ENCODE assay signal across 1 cellular context in the genomic region with DNA sequence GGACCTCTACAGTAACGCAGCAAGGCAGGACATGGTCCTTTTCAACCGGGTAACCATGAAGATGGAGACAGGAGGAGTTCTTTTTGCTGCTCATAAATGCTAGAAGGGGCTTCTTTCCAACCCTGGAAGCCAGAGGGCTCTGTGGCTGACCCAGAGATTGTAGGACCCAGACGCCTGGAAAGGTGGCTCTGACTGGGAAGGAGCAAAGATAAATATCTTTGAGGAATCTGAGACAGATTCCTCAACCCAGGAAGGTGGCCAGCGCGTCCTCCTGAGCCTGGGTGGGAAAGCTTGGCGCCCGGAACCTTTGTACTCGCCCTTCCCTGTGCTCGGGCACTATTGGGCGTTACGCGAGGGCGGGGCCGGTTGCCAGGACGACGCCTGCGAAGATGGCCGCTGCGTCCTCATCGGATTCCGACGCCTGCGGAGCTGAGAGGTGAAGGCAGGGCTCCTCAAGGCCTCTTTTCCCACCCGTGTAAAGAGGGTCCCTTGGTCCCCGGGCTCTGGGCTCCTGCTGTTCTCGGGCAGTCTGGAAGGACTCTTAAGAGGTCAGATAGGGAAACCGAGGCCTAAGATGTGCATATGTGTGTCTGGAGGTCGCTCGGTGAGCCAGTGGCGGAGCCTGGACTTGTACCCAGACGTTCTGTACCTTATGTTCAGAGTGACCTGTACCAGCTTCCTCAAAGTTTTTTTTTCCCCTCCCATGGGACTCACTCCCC.
TF ChIP-seq lines count a peak whose summit lies in the region.

A gene (plus strand): TSS at position 365 of the 719 bp plus-strand sequence. CDS start 25 bp downstream, at position 390.

TF ChIP-seq in HepG2, 621 proteins besides CTCF, POLR2A, EP300 and RAD21 (continued from another document and continues in another):
- TF ChIP-seq, protein P1, sequence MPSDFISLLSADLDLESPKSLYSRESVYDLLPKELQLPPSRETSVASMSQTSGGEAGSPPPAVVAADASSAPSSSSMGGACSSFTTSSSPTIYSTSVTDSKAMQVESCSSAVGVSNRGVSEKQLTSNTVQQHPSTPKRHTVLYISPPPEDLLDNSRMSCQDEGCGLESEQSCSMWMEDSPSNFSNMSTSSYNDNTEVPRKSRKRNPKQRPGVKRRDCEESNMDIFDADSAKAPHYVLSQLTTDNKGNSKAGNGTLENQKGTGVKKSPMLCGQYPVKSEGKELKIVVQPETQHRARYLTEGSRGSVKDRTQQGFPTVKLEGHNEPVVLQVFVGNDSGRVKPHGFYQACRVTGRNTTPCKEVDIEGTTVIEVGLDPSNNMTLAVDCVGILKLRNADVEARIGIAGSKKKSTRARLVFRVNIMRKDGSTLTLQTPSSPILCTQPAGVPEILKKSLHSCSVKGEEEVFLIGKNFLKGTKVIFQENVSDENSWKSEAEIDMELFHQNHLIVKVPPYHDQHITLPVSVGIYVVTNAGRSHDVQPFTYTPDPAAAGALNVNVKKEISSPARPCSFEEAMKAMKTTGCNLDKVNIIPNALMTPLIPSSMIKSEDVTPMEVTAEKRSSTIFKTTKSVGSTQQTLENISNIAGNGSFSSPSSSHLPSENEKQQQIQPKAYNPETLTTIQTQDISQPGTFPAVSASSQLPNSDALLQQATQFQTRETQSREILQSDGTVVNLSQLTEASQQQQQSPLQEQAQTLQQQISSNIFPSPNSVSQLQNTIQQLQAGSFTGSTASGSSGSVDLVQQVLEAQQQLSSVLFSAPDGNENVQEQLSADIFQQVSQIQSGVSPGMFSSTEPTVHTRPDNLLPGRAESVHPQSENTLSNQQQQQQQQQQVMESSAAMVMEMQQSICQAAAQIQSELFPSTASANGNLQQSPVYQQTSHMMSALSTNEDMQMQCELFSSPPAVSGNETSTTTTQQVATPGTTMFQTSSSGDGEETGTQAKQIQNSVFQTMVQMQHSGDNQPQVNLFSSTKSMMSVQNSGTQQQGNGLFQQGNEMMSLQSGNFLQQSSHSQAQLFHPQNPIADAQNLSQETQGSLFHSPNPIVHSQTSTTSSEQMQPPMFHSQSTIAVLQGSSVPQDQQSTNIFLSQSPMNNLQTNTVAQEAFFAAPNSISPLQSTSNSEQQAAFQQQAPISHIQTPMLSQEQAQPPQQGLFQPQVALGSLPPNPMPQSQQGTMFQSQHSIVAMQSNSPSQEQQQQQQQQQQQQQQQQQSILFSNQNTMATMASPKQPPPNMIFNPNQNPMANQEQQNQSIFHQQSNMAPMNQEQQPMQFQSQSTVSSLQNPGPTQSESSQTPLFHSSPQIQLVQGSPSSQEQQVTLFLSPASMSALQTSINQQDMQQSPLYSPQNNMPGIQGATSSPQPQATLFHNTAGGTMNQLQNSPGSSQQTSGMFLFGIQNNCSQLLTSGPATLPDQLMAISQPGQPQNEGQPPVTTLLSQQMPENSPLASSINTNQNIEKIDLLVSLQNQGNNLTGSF (CRISPR knock-in tag; IDR thresholded peaks at IDR 0.05) = peak; percentile 74; the same call in 1 of the 2 replicates
- 0 out of 2 replicates have a peak, but pooled peaks have one; percentile 23 for TF ChIP-seq NR1H2 (CRISPR knock-in tag; IDR thresholded peaks at IDR 0.05; ENCODE audit: borderline replicate concordance, low read depth)
- TF ChIP-seq, protein P2, sequence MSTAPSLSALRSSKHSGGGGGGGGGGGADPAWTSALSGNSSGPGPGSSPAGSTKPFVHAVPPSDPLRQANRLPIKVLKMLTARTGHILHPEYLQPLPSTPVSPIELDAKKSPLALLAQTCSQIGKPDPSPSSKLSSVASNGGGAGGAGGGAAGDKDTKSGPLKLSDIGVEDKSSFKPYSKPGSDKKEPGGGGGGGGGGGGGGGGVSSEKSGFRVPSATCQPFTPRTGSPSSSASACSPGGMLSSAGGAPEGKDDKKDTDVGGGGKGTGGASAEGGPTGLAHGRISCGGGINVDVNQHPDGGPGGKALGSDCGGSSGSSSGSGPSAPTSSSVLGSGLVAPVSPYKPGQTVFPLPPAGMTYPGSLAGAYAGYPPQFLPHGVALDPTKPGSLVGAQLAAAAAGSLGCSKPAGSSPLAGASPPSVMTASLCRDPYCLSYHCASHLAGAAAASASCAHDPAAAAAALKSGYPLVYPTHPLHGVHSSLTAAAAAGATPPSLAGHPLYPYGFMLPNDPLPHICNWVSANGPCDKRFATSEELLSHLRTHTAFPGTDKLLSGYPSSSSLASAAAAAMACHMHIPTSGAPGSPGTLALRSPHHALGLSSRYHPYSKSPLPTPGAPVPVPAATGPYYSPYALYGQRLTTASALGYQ (CRISPR knock-in tag; IDR thresholded peaks at IDR 0.05) = no peak
- TF ChIP-seq, protein P3, sequence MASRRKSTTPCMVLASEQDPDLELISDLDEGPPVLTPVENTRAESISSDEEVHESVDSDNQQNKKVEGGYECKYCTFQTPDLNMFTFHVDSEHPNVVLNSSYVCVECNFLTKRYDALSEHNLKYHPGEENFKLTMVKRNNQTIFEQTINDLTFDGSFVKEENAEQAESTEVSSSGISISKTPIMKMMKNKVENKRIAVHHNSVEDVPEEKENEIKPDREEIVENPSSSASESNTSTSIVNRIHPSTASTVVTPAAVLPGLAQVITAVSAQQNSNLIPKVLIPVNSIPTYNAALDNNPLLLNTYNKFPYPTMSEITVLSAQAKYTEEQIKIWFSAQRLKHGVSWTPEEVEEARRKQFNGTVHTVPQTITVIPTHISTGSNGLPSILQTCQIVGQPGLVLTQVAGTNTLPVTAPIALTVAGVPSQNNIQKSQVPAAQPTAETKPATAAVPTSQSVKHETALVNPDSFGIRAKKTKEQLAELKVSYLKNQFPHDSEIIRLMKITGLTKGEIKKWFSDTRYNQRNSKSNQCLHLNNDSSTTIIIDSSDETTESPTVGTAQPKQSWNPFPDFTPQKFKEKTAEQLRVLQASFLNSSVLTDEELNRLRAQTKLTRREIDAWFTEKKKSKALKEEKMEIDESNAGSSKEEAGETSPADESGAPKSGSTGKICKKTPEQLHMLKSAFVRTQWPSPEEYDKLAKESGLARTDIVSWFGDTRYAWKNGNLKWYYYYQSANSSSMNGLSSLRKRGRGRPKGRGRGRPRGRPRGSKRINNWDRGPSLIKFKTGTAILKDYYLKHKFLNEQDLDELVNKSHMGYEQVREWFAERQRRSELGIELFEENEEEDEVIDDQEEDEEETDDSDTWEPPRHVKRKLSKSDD (CRISPR knock-in tag; IDR thresholded peaks at IDR 0.05; ENCODE audit: low read depth) = peak; percentile 95
- TF ChIP-seq, protein P4, sequence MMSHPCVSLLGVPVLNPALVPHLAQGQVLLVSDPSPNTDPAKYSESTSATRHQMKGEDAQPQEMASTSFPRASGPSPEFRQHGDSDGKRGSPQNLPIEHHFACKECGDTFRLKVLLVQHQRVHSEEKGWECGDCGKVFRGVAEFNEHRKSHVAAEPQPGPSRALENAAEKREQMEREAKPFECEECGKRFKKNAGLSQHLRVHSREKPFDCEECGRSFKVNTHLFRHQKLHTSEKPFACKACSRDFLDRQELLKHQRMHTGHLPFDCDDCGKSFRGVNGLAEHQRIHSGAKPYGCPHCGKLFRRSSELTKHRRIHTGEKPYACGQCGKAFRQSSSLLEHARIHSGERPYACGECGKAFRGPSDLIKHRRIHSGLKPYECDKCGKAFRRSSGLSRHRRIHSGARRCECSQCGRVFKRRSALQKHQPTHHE (CRISPR knock-in tag; IDR thresholded peaks at IDR 0.05; ENCODE audit: borderline replicate concordance) = 0 out of 2 replicates have a peak, but pooled peaks have one; percentile 57
- TF ChIP-seq, protein P5, sequence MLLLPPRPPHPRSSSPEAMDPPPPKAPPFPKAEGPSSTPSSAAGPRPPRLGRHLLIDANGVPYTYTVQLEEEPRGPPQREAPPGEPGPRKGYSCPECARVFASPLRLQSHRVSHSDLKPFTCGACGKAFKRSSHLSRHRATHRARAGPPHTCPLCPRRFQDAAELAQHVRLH (CRISPR knock-in tag; IDR thresholded peaks at IDR 0.05; ENCODE audit: borderline replicate concordance, low read depth) = 0 out of 2 replicates have a peak, but pooled peaks have one; percentile 25
- TF ChIP-seq, protein P6, sequence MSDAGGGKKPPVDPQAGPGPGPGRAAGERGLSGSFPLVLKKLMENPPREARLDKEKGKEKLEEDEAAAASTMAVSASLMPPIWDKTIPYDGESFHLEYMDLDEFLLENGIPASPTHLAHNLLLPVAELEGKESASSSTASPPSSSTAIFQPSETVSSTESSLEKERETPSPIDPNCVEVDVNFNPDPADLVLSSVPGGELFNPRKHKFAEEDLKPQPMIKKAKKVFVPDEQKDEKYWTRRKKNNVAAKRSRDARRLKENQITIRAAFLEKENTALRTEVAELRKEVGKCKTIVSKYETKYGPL (CRISPR knock-in tag; IDR thresholded peaks at IDR 0.05) = 0 out of 2 replicates have a peak, but pooled peaks have one; percentile 25
- 0 out of 2 replicates have a peak, but pooled peaks have one; percentile 30 for TF ChIP-seq ZFP90 (CRISPR knock-in tag; IDR thresholded peaks at IDR 0.05; ENCODE audit: borderline replicate concordance)
- TF ChIP-seq SRF (IDR thresholded peaks at IDR 0.05; ENCODE audit: low read depth, low read length) = peak; percentile 71
- TF ChIP-seq MIXL1 (CRISPR knock-in tag; IDR thresholded peaks at IDR 0.05) = peak; percentile 49; the same call in 1 of the 2 replicates
- TF ChIP-seq, protein P7, sequence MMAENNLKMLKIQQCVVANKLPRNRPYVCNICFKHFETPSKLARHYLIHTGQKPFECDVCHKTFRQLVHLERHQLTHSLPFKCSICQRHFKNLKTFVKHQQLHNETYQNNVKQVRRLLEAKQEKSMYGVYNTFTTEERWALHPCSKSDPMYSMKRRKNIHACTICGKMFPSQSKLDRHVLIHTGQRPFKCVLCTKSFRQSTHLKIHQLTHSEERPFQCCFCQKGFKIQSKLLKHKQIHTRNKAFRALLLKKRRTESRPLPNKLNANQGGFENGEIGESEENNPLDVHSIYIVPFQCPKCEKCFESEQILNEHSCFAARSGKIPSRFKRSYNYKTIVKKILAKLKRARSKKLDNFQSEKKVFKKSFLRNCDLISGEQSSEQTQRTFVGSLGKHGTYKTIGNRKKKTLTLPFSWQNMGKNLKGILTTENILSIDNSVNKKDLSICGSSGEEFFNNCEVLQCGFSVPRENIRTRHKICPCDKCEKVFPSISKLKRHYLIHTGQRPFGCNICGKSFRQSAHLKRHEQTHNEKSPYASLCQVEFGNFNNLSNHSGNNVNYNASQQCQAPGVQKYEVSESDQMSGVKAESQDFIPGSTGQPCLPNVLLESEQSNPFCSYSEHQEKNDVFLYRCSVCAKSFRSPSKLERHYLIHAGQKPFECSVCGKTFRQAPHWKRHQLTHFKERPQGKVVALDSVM (CRISPR knock-in tag; IDR thresholded peaks at IDR 0.05) = 0 out of 2 replicates have a peak, but pooled peaks have one; percentile 40
- TF ChIP-seq ZNF878 (CRISPR knock-in tag; IDR thresholded peaks at IDR 0.05) = 0 out of 2 replicates have a peak, but pooled peaks have one; percentile 24
- TF ChIP-seq NR2C2 (CRISPR knock-in tag; IDR thresholded peaks at IDR 0.05; ENCODE audit: borderline replicate concordance) = peak; percentile 54; the same call in 1 of the 2 replicates
- TF ChIP-seq, protein P8, sequence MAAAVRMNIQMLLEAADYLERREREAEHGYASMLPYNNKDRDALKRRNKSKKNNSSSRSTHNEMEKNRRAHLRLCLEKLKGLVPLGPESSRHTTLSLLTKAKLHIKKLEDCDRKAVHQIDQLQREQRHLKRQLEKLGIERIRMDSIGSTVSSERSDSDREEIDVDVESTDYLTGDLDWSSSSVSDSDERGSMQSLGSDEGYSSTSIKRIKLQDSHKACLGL (CRISPR knock-in tag; IDR thresholded peaks at IDR 0.05) = peak; percentile 78; the same call in 1 of the 2 replicates
- peak; percentile 67; the same call in 1 of the 2 replicates for TF ChIP-seq ZNF350 (CRISPR knock-in tag; IDR thresholded peaks at IDR 0.05; ENCODE audit: borderline replicate concordance, low read depth)
- no peak for TF ChIP-seq ZNF766 (CRISPR knock-in tag; IDR thresholded peaks at IDR 0.05; ENCODE audit: borderline replicate concordance)
- TF ChIP-seq, protein P9, sequence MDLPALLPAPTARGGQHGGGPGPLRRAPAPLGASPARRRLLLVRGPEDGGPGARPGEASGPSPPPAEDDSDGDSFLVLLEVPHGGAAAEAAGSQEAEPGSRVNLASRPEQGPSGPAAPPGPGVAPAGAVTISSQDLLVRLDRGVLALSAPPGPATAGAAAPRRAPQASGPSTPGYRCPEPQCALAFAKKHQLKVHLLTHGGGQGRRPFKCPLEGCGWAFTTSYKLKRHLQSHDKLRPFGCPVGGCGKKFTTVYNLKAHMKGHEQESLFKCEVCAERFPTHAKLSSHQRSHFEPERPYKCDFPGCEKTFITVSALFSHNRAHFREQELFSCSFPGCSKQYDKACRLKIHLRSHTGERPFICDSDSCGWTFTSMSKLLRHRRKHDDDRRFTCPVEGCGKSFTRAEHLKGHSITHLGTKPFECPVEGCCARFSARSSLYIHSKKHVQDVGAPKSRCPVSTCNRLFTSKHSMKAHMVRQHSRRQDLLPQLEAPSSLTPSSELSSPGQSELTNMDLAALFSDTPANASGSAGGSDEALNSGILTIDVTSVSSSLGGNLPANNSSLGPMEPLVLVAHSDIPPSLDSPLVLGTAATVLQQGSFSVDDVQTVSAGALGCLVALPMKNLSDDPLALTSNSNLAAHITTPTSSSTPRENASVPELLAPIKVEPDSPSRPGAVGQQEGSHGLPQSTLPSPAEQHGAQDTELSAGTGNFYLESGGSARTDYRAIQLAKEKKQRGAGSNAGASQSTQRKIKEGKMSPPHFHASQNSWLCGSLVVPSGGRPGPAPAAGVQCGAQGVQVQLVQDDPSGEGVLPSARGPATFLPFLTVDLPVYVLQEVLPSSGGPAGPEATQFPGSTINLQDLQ (CRISPR knock-in tag; IDR thresholded peaks at IDR 0.05) = no peak
- 0 out of 2 replicates have a peak, but pooled peaks have one; percentile 51 for TF ChIP-seq ZMAT3 (CRISPR knock-in tag; conservative IDR thresholded peaks at IDR 0.05)
- 0 out of 2 replicates have a peak, but pooled peaks have one; percentile 25 for TF ChIP-seq ONECUT2 (CRISPR knock-in tag; IDR thresholded peaks at IDR 0.05)
- peak; percentile 44; the same call in 1 of the 2 replicates for TF ChIP-seq MYC (CRISPR knock-in tag; IDR thresholded peaks at IDR 0.05; ENCODE audit: borderline replicate concordance)
- no peak for TF ChIP-seq ZNF343 (CRISPR knock-in tag; IDR thresholded peaks at IDR 0.05)
- TF ChIP-seq KDM4B (CRISPR knock-in tag; IDR thresholded peaks at IDR 0.05) = 0 out of 2 replicates have a peak, but pooled peaks have one; percentile 25
- TF ChIP-seq, protein P10, sequence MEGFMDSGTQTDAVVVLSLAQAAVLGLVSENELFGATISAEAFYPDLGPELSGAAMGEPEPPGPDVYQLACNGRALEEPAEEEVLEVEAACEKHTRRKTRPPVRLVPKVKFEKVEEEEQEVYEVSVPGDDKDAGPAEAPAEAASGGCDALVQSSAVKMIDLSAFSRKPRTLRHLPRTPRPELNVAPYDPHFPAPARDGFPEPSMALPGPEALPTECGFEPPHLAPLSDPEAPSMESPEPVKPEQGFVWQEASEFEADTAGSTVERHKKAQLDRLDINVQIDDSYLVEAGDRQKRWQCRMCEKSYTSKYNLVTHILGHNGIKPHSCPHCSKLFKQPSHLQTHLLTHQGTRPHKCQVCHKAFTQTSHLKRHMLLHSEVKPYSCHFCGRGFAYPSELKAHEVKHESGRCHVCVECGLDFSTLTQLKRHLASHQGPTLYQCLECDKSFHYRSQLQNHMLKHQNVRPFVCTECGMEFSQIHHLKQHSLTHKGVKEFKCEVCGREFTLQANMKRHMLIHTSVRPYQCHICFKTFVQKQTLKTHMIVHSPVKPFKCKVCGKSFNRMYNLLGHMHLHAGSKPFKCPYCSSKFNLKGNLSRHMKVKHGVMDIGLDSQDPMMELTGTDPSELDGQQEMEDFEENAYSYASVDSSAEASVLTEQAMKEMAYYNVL (CRISPR knock-in tag; IDR thresholded peaks at IDR 0.05; ENCODE audit: borderline replicate concordance) = peak; percentile 63; the same call in 1 of the 2 replicates
- peak; percentile 73; the same call in 1 of the 2 replicates for TF ChIP-seq KAT7 (CRISPR knock-in tag; IDR thresholded peaks at IDR 0.05; ENCODE audit: borderline replicate concordance)
- peak; percentile 59 for TF ChIP-seq FOXA3 (CRISPR knock-in tag; IDR thresholded peaks at IDR 0.05)
- TF ChIP-seq FOXP1 (IDR thresholded peaks at IDR 0.05) = no peak
- TF ChIP-seq FOXP1 (CRISPR knock-in tag; IDR thresholded peaks at IDR 0.05) = peak; percentile 40; the same call in 1 of the 2 replicates
- TF ChIP-seq, protein P11, sequence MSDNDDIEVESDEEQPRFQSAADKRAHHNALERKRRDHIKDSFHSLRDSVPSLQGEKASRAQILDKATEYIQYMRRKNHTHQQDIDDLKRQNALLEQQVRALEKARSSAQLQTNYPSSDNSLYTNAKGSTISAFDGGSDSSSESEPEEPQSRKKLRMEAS (IDR thresholded peaks at IDR 0.05) = peak; percentile 76
- TF ChIP-seq PHF8 (CRISPR knock-in tag; IDR thresholded peaks at IDR 0.05) = peak; percentile 85
